ENCODE assay signal across 10 cellular contexts in the genomic region with DNA sequence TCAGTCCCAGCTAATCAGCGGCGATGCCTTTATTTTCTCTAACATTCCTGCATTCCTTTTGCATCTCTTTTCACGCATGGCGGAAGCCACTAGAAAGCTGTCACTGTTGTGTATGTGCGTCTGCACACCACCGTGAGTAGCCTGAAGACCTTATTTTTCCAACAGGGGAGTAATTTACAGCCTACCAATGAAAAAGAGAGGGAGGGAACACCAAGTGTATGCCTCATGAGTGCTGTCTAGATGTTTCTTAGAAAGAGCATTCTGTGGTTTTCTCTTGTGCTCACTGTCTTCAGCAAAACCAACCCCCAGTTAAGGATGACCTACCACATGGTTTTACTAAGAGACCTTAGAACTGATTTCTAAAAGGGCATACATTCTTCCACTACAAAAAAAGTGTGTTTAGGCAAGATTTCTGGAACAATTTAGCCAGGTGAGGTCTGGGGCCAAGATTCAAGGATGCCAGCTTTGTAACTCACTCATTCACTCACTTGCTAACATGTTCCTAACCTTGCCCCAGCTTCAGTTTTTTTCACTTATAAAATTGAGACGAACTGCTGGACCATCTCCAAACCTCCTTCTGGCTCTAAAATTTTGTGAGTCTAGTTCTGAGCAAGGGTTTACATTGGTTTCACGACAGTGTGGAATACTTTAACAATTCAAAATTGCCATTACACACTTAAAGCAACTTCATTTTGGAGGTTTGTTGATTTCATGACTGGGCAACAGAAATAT. TPM values are rescaled to one million over a fixed set of nuclear protein-coding genes. Genes with fewer than 3 reads are reported as not detected.
DNase-seq lines count a peak whose midpoint lies in the region; ATAC-seq, FAIRE-seq and TF ChIP-seq lines count a peak whose summit lies in the region.
"Had no signal": no experiment of that assay in that cellular context is flagged by ENCODE, and none has a peak within 500 bp of the region (broad histone marks: within the 10 kb centered on the region; RNA-seq: fewer than 3 reads in every experiment).

No MANE protein-coding gene starts in this region.

- peak overlapping the region; percentile 47 for H3K4me3 Mint-ChIP-seq in CD8-positive, alpha-beta T cell

- H3K27me3 ChIP-seq in CD8-positive, alpha-beta T cell (ENCODE audit: insufficient read depth, low read length) = no peaks in the 10 kb centered on the region
- no peaks in the 10 kb centered on the region for H3K27me3 ChIP-seq in mammary epithelial cell (ENCODE audit: insufficient read depth, low read length)

- no peaks in the 10 kb centered on the region for H3K79me2 ChIP-seq in mammary epithelial cell (ENCODE audit: insufficient read depth, low read length)

- H3K36me3 ChIP-seq in CD8-positive, alpha-beta T cell (ENCODE audit: insufficient read depth, low read length) = no peaks in the 10 kb centered on the region
- H3K36me3 ChIP-seq in KOPT-K1 (ENCODE audit: insufficient read depth, low read length) (no peaks in the 10 kb centered on the region), mammary epithelial cell (ENCODE audit: insufficient read depth, low read length) (no peaks in the 10 kb centered on the region)

- ATAC-seq in CD8-positive, alpha-beta T cell = peak; percentile 78

- BruUV-seq in mammary epithelial cell (replicated peaks; lab: Mats Ljungman, UMichigan) = no TSS peak

- no peak overlapping the region for H3K27ac ChIP-seq in CD8-positive, alpha-beta T cell (ENCODE audit: low read depth, low read length)
- peak overlapping the region; percentile 35 for H3K27ac ChIP-seq in KOPT-K1 (ENCODE audit: low read depth, low read length, poor library complexity, severe bottlenecking)
- H3K27ac ChIP-seq in mammary epithelial cell (ENCODE audit: insufficient read depth, low read depth, low read length) = no peak overlapping the region

- H3K4me2 ChIP-seq in mammary epithelial cell (ENCODE audit: insufficient read depth, low read depth, low read length) = no peak overlapping the region

- in situ Hi-C loops in mammary epithelial cell (cut with MboI; ENCODE audit: low sequenced_read_pairs in 2 of 2) = no loop called here

- no peak overlapping the region for H2AFZ ChIP-seq in mammary epithelial cell (ENCODE audit: low read depth, low read length)

- intact Hi-C loops in CD8-positive, alpha-beta T cell (cut with DNase I, micrococcal nuclease) = loop anchor here in 1 of 2 experiments (2.0 kb wide), 2 partner anchors 15 kb away; no protein-coding TSS in a partner anchor
- intact Hi-C loops in mammary epithelial cell (cut with micrococcal nuclease) = loop anchor here (5.0 kb wide), 1 partner anchor 34 kb away; no protein-coding TSS in a partner anchor

- dilution Hi-C loops in mammary epithelial cell (cut with HindIII; ENCODE audit: low sequenced_read_pairs) = no loop called here

- H4K20me1 ChIP-seq in mammary epithelial cell (ENCODE audit: insufficient read depth, low read length) = no peaks in the 10 kb centered on the region

- CTCF ChIA-PET in CD8-positive, alpha-beta T cell (lab: Charles Lee) = interaction anchor here (0.7 to 1.4 kb wide), 7 partner anchors 20 to 116 kb away, joined by 3 to 4 read pairs (median 3); no protein-coding TSS in a partner anchor
- CTCF ChIA-PET in mammary epithelial cell (lab: Charles Lee; ENCODE audit: low non-redundant PET) = no interaction called here

- H3K27me3 Mint-ChIP-seq in CD8-positive, alpha-beta T cell (ENCODE audit: low read depth) = no peaks in the 10 kb centered on the region

- peak overlapping the region; percentile 83 for H3K27ac Mint-ChIP-seq in CD8-positive, alpha-beta T cell

- H3K9me3 ChIP-seq in CD8-positive, alpha-beta T cell (ENCODE audit: low read length) = no peaks in the 10 kb centered on the region
- H3K9me3 ChIP-seq in KOPT-K1 (ENCODE audit: insufficient read depth, low read length, poor library complexity, severe bottlenecking) (no peaks in the 10 kb centered on the region), mammary epithelial cell (replicated peaks; ENCODE audit: insufficient read depth, low read length) (no peaks in the 10 kb centered on the region)

- no peak overlapping the region for H3K9ac ChIP-seq in mammary epithelial cell (ENCODE audit: insufficient read depth, low read length)

- H3K4me1 ChIP-seq in CD8-positive, alpha-beta T cell (ENCODE audit: insufficient read depth, low read length) = peaks cover 56% of the 10 kb centered on the region
- no peaks in the 10 kb centered on the region for H3K4me1 ChIP-seq in mammary epithelial cell (ENCODE audit: insufficient read depth, low read length)

- H3K4me1 Mint-ChIP-seq in CD8-positive, alpha-beta T cell (ENCODE audit: low read depth) = peaks cover 72% of the 10 kb centered on the region

- no peak for DNase-seq in CD8-positive, alpha-beta T cell
- DNase-seq in GM19239 (ENCODE audit: insufficient read length, low spot score) (no peak), glomerular visceral epithelial cell (ENCODE audit: extremely low spot score) (peak; percentile 69), amygdala (lab: John Stamatoyannopoulos, UW) (no peak), cerebellar nuclear complex (lab: John Stamatoyannopoulos, UW) (no peak), mammary epithelial cell (no peak), COLO668 (lab: John Stamatoyannopoulos, UW; ENCODE audit: unreplicated experiment) (no peak)
- DNase-seq: Calu3; central memory CD4-positive, alpha-beta T cell had no signal

- H3K4me3 ChIP-seq in CD8-positive, alpha-beta T cell (ENCODE audit: low read depth, low read length) = no peak overlapping the region
- H3K4me3 ChIP-seq in mammary epithelial cell (replicated peaks in 1 of 3; ENCODE audit: insufficient read depth in 1 of 3, low read depth in 2 of 3, low read length in 3 of 3) = no peak overlapping the region

- peaks cover 11% of the 10 kb centered on the region for H3K36me3 Mint-ChIP-seq in CD8-positive, alpha-beta T cell

- no peaks in the 10 kb centered on the region for H3K9me3 Mint-ChIP-seq in CD8-positive, alpha-beta T cell

- POLR2A ChIA-PET in CD8-positive, alpha-beta T cell (lab: Charles Lee) = interaction anchor here (0.9 to 1.4 kb wide), 2 partner anchors 23 to 143 kb away, joined by 3 read pairs; no protein-coding TSS in a partner anchor

- WGBS in mammary epithelial cell (ENCODE audit: low coverage, missing lambda C conversion rate) = 60% methylated on average over 8 of the region's 8 CpGs

- TF ChIP-seq CTCF in CD8-positive, alpha-beta T cell (IDR thresholded peaks at IDR 0.05) = no peak
- no peak for TF ChIP-seq CTCF in mammary epithelial cell (conservative IDR thresholded peaks at IDR 0.05 in 1 of 2, IDR thresholded peaks at IDR 0.05 in 1 of 2; ENCODE audit: extremely low read depth in 1 of 2, insufficient read depth in 1 of 2, low read depth in 1 of 2, low read length in 2 of 2)

- peak; percentile 77 for FAIRE-seq in GM19239 (lab: Jason Lieb, UNC)

RNA-seq across cellular contexts. Expression of gene BCL2, which starts 51.4 kb away (rescaled TPM):
- total RNA-seq in CD8-positive, alpha-beta T cell = 10 to 100 TPM; 39.5 to 40.5 TPM
- total RNA-seq in mammary epithelial cell = 1 to 10 TPM in 1 of 2 donors, under 1 TPM in 1; 0.83 to 1.6 TPM
- polyA plus RNA-seq in mammary epithelial cell = 0.37 TPM
- polyA minus RNA-seq in mammary epithelial cell = 0.67 TPM

Comparison
In these comparisons a context has a peak if more than half of its experiments do, and no peak if none do; other contexts are left out.
1. RNA of gene BCL2, which starts 51.4 kb away (total RNA-seq): 39.5 to 40.5 TPM in CD8-positive, alpha-beta T cell; 0.83 to 1.6 TPM in mammary epithelial cell; every median in the first group is over 10 times any median in the second.